Comparison of ENCODE assay signal across 23 cellular contexts in the genomic region with DNA sequence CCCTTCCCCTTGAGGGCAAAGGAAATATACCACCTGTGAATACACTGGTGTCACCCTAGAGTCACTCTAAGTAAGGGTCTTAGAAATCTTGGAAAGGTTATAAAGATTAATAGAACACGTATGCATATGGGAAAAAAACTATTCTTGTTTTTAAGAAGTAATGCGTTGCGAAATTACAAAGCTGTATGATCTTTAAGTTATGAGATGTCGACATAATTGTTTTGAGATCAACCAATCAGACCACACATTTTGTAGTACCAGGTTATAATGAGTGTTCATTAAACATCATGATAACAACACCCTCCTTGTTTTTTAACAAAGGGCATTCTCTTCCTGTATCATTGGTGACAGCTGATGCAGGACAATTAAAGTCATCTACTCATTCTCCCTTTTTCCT.
"Had no signal": no experiment of that assay in that cellular context is flagged by ENCODE, and none has a peak within 500 bp of the region (broad histone marks: within the 10 kb centered on the region; RNA-seq: fewer than 3 reads in every experiment).

No MANE protein-coding gene starts in this region.

- DNase-seq: activated CD4-positive, alpha-beta memory T cell treated with anti-CD3 and anti-CD28 coated beads for 36 hours; activated CD4-positive, alpha-beta T cell treated with anti-CD3 and anti-CD28 coated beads for 4 hours; activated CD4-positive, CD25-positive, alpha-beta regulatory T cell; activated effector memory CD4-positive, alpha-beta T cell treated with Interleukin-2 at 50 U/mL for 16 hours; activated naive CD4-positive, alpha-beta T cell treated with anti-CD3 and anti-CD28 coated beads for 36 hours; activated T-cell treated with anti-CD3 and anti-CD28 coated beads, Interleukin-2, amount 50 U/mL, for 48 hours; body of pancreas; cortex of kidney; endodermal cell; esophagus squamous epithelium; head of caudate nucleus; hypothalamus; left cardiac atrium; right cardiac atrium; stimulated activated CD4-positive, alpha-beta T cell treated with anti-CD3 and anti-CD28 coated beads, Interleukin-12 subunit alpha, Interleukin-12 subunit beta, amount 100 ng/mL, for 4 hours; stimulated activated CD4-positive, alpha-beta T cell treated with anti-CD3 and anti-CD28 coated beads, Interleukin-4, amount 100 ng/mL, for 4 hours; stimulated activated naive CD8-positive, alpha-beta T cell treated with anti-CD3 and anti-CD28 coated beads, Interleukin-15, Interleukin-2, amounts not matched to agents 100 U/mL and 50 U/mL, for 24 hours; thyroid gland; upper lobe of right lung had no signal

- H3K4me3 ChIP-seq: body of pancreas, cardiac muscle cell, esophagus squamous epithelium, gastroesophageal sphincter, thyroid gland, upper lobe of right lung had no signal

- H2AFZ ChIP-seq: parathyroid adenoma had no signal

- H3K27me3 ChIP-seq: body of pancreas, cardiac muscle cell, esophagus squamous epithelium, gastroesophageal sphincter, thyroid gland, upper lobe of right lung had no signal

- ATAC-seq: body of pancreas; gastroesophageal sphincter; left cardiac atrium; natural killer cell treated with Interleukin-12 subunit alpha and Interleukin-12 subunit beta and Interleukin-15 and Interleukin-18, amount 100 ng/mL, for 72 hours; right cardiac atrium; stimulated activated naive CD8-positive, alpha-beta T cell treated with anti-CD3 and anti-CD28 coated beads, Interleukin-15, Interleukin-2, amounts not matched to agents 100 U/mL and 50 U/mL, for 24 hours; upper lobe of right lung had no signal

- H3K9me3 ChIP-seq: body of pancreas, esophagus squamous epithelium, thyroid gland, upper lobe of right lung had no signal

- H3K27ac ChIP-seq: body of pancreas, cardiac muscle cell, esophagus squamous epithelium, gastroesophageal sphincter, parathyroid adenoma, thyroid gland, upper lobe of right lung had no signal

- H3K4me1 ChIP-seq: body of pancreas, gastroesophageal sphincter, parathyroid adenoma, upper lobe of right lung had no signal

- H3K9ac ChIP-seq: parathyroid adenoma had no signal

- H3K79me2 ChIP-seq: parathyroid adenoma had no signal

- H3K36me3 ChIP-seq: cardiac muscle cell, esophagus squamous epithelium, gastroesophageal sphincter, thyroid gland, upper lobe of right lung had no signal
